In the genomic region with DNA sequence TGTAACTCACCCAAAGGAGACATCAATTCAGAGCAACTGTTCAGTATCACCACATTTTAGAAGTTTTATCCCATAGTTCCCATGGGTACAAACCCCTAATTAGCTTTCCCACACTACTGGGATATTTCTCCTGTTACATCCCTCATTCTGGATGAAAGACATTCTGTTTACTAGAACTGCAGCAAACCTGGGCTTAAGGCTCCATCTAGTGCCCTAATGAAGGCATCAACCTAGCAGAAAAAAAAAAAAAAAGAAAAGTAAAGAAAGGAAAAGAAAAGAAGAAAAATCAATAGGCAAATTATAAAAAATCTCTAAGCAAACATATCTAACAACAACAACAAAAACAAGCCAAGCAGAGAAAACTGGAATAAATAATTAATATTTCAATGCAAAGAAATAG, we compare ENCODE assay signal across 11 cellular contexts.
A peak's percentile ranks its signal among the peaks of the same experiment; 100 is the strongest.
DNase-seq lines count a peak whose midpoint lies in the region; ATAC-seq and TF ChIP-seq lines count a peak whose summit lies in the region.
"Had no signal": no experiment of that assay in that cellular context is flagged by ENCODE, and none has a peak within 500 bp of the region (broad histone marks: within the 10 kb centered on the region; RNA-seq: fewer than 3 reads in every experiment).

No MANE protein-coding gene starts in this region.

- H3K36me3 ChIP-seq in endodermal cell (ENCODE audit: control insufficient read depth, insufficient read depth, low read length) (no peaks in the 10 kb centered on the region), vagina (no peaks in the 10 kb centered on the region)
- H3K36me3 ChIP-seq: SJCRH30, thyroid gland had no signal

- no peaks in the 10 kb centered on the region for H3K36me3 Mint-ChIP-seq in endodermal cell (ENCODE audit: low read depth)
- H3K36me3 Mint-ChIP-seq in CD4-positive, alpha-beta T cell (ENCODE audit: low read depth), result no peaks in the 10 kb centered on the region
- H3K36me3 Mint-ChIP-seq: activated naive CD8-positive, alpha-beta T cell treated with anti-CD3 and anti-CD28 coated beads for 36 hours had no signal

- H3K4me3 Mint-ChIP-seq in endodermal cell, result no peak overlapping the region
- H3K4me3 Mint-ChIP-seq in CD4-positive, alpha-beta T cell, result no peak overlapping the region
- H3K4me3 Mint-ChIP-seq: activated naive CD8-positive, alpha-beta T cell treated with anti-CD3 and anti-CD28 coated beads for 36 hours had no signal

- ATAC-seq in CD4-positive, alpha-beta T cell (ENCODE audit: poor library complexity), result no peak
- ATAC-seq in HG02884 (IDR thresholded peaks at IDR 0.05; ENCODE audit: unreplicated experiment), result no peak

- CTCF ChIA-PET in CD4-positive, alpha-beta T cell (lab: Charles Lee), result no interaction called here

- H3K27me3 ChIP-seq in endodermal cell (ENCODE audit: control insufficient read depth, insufficient read depth, low read length, poor library complexity, severe bottlenecking), result no peaks in the 10 kb centered on the region
- H3K27me3 ChIP-seq in vagina, result no peaks in the 10 kb centered on the region
- no peaks in the 10 kb centered on the region for H3K27me3 ChIP-seq in CD4-positive, alpha-beta T cell (ENCODE audit: control insufficient read depth, insufficient read depth, low read length)
- H3K27me3 ChIP-seq: SJCRH30, thyroid gland had no signal

- TF ChIP-seq CTCF in endodermal cell (conservative IDR thresholded peaks at IDR 0.05) (peak; percentile 91), vagina (IDR thresholded peaks at IDR 0.05) (no peak)
- TF ChIP-seq CTCF in CD4-positive, alpha-beta T cell (IDR thresholded peaks at IDR 0.05), result no peak

- no peaks in the 10 kb centered on the region for H3K4me1 ChIP-seq in endodermal cell (ENCODE audit: control insufficient read depth, insufficient read depth, low read length)
- no peaks in the 10 kb centered on the region for H3K4me1 ChIP-seq in vagina
- H3K4me1 ChIP-seq: SJCRH30, thyroid gland had no signal

- H3K9me3 ChIP-seq in endodermal cell (ENCODE audit: control insufficient read depth, low read length) (no peaks in the 10 kb centered on the region), vagina (no peaks in the 10 kb centered on the region)
- H3K9me3 ChIP-seq in CD4-positive, alpha-beta T cell (ENCODE audit: control insufficient read depth, low read length), result no peaks in the 10 kb centered on the region
- H3K9me3 ChIP-seq: SJCRH30, thyroid gland had no signal

- H3K4me1 Mint-ChIP-seq in endodermal cell, result peaks cover 6% of the 10 kb centered on the region
- H3K4me1 Mint-ChIP-seq in CD4-positive, alpha-beta T cell (ENCODE audit: low read depth), result no peaks in the 10 kb centered on the region
- H3K4me1 Mint-ChIP-seq: activated naive CD8-positive, alpha-beta T cell treated with anti-CD3 and anti-CD28 coated beads for 36 hours had no signal

- no peak for TF ChIP-seq POLR2A in vagina (IDR thresholded peaks at IDR 0.05)

- H3K9ac ChIP-seq in endodermal cell (ENCODE audit: extremely low read depth, low read length, poor library complexity, severe bottlenecking), result no peak overlapping the region

- H3K9me3 Mint-ChIP-seq in endodermal cell, result peaks cover 10% of the 10 kb centered on the region
- H3K9me3 Mint-ChIP-seq in CD4-positive, alpha-beta T cell, result no peaks in the 10 kb centered on the region

- H3K27ac Mint-ChIP-seq in endodermal cell, result no peak overlapping the region
- no peak overlapping the region for H3K27ac Mint-ChIP-seq in CD4-positive, alpha-beta T cell
- H3K27ac Mint-ChIP-seq: activated naive CD8-positive, alpha-beta T cell treated with anti-CD3 and anti-CD28 coated beads for 36 hours had no signal

- peak; percentile 2 for DNase-seq in NCI-H1092 treated with DMSO at 0.1 percent for 48 hours (lab: John Stamatoyannopoulos, UW)
- DNase-seq in NCI-H1092 (lab: John Stamatoyannopoulos, UW), result no peak
- DNase-seq in NCI-H510A (lab: John Stamatoyannopoulos, UW), result peak; percentile 0
- peak; percentile 57 for DNase-seq in endodermal cell
- peak; percentile 72 for DNase-seq in pons (ENCODE audit: low spot score)
- no peak for DNase-seq in vagina (ENCODE audit: extremely low spot score in 2 of 2)
- DNase-seq in CD4-positive, alpha-beta T cell, result no peak
- DNase-seq: activated naive CD8-positive, alpha-beta T cell treated with anti-CD3 and anti-CD28 coated beads for 36 hours; thyroid gland had no signal

- no peak overlapping the region for H3K4me3 ChIP-seq in endodermal cell (ENCODE audit: low read length)
- H3K4me3 ChIP-seq in vagina, result no peak overlapping the region
- H3K4me3 ChIP-seq: SJCRH30, thyroid gland had no signal

- POLR2A ChIA-PET in CD4-positive, alpha-beta T cell (lab: Charles Lee), result no interaction called here

- H3K27ac ChIP-seq in endodermal cell (ENCODE audit: low read depth, low read length) (no peak overlapping the region), vagina (no peak overlapping the region)
- no peak overlapping the region for H3K27ac ChIP-seq in CD4-positive, alpha-beta T cell (ENCODE audit: low read depth, low read length)
- H3K27ac ChIP-seq: SJCRH30, thyroid gland had no signal

- intact Hi-C loops in vagina (cut with DNase I), result no loop called here
- intact Hi-C loops in CD4-positive, alpha-beta T cell (cut with DNase I, micrococcal nuclease), result no loop called here

- H3K27me3 Mint-ChIP-seq in endodermal cell (ENCODE audit: insufficient read depth), result no peaks in the 10 kb centered on the region
- no peaks in the 10 kb centered on the region for H3K27me3 Mint-ChIP-seq in CD4-positive, alpha-beta T cell
- H3K27me3 Mint-ChIP-seq: activated naive CD8-positive, alpha-beta T cell treated with anti-CD3 and anti-CD28 coated beads for 36 hours had no signal

Comparison
In these comparisons a context has a peak if more than half of its experiments do, and no peak if none do; other contexts are left out.
1. DNase-seq: peak in NCI-H1092 treated with DMSO at 0.1 percent for 48 hours (single experiment), NCI-H510A (single experiment), endodermal cell (single experiment) and pons (single experiment); none in NCI-H1092 (single experiment), vagina (0 of 2) and CD4-positive, alpha-beta T cell (0 of 10).